ENCODE assay signal across 8 cellular contexts in the genomic region with DNA sequence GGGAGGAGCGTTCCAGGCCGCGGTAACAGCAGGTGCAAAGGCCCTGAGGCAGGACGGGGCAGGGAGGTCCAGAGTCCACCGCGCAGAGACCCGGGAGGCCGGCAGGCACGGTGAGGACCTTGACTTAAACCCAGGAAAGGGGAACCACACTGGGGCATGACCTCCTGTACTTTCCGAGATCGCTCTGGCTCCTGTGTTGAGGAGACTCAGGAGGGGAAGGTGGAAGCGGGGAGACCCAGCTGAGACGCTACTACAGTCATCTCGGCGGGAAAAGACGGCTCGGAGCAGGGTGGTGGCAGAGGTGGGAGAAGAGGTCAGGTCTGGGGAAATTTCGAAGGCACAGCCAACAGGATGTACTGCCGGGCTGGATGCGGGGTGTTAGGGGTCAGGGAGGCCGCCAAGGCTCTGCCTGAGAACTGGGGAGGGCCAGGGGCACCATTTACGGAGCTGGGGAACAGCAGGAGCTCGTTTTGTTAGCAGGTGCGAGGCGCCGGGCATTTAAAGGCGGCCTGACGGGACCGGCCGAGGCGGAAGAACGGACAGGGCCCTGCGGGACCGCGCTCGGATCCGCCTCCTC. TPM values are rescaled to one million over a fixed set of nuclear protein-coding genes. Genes with fewer than 3 reads are reported as not detected.
DNase-seq lines count a peak whose midpoint lies in the region; ATAC-seq, FAIRE-seq and TF ChIP-seq lines count a peak whose summit lies in the region.

No MANE protein-coding gene starts in this region.

- TF ChIP-seq EP300 in GM12878 (IDR thresholded peaks at IDR 0.05; ENCODE audit: borderline replicate concordance in 1 of 2, control insufficient read depth in 1 of 2, low read depth in 2 of 2, low read length in 2 of 2) = no peak

- no peak for FAIRE-seq in GM12878 (lab: Jason Lieb, UNC)

- intact Hi-C loops in GM12878 (cut with micrococcal nuclease; ENCODE audit: unreplicated experiment) = loop anchor here (10.0 kb wide), 1 partner anchor 121 kb away; no protein-coding TSS in a partner anchor
- intact Hi-C loops in vagina (cut with DNase I) = loop anchor here (10.0 kb wide), 1 partner anchor 411 kb away; no protein-coding TSS in a partner anchor

- DNase-seq in AG10803 (ENCODE audit: low read depth) (no peak), GM12878 (ENCODE audit: low read depth, low spot score) (no peak), memory B cell (ENCODE audit: low spot score in 2 of 2) (no peak), vagina (ENCODE audit: extremely low spot score in 2 of 2) (no peak), retina (no peak), KG1 (lab: John Stamatoyannopoulos, UW) (no peak)

- H3K9me3 Mint-ChIP-seq in memory B cell = no peaks in the 10 kb centered on the region

- peaks cover 13% of the 10 kb centered on the region for H3K4me1 Mint-ChIP-seq in memory B cell

- H3K27me3 Mint-ChIP-seq in memory B cell = peaks cover 17% of the 10 kb centered on the region

- H3K36me3 ChIP-seq in GM12878 (ENCODE audit: control insufficient read depth in 2 of 2, insufficient read depth in 2 of 2, low read length in 1 of 2) (no peaks in the 10 kb centered on the region), vagina (no peaks in the 10 kb centered on the region)

- no peak for TF ChIP-seq POLR2A in GM12878 (IDR thresholded peaks at IDR 0.05; ENCODE audit: low read depth, low read length)
- TF ChIP-seq POLR2A in vagina (IDR thresholded peaks at IDR 0.05) = no peak

- peak overlapping the region; percentile 93 for H3K27ac Mint-ChIP-seq in memory B cell

- no peaks in the 10 kb centered on the region for H3K36me3 Mint-ChIP-seq in memory B cell

- SMC1A ChIA-PET in GM12878 (lab: Charles Lee; ENCODE audit: uncharacterized antibody, unreplicated experiment) = interaction anchor here (1.1 to 1.2 kb wide), 2 partner anchors 38 to 118 kb away, joined by 3 read pairs; a partner anchor contains a TSS

- in situ Hi-C loops in GM12878 (cut with MboI) = no loop called here

- H3K4me3 ChIP-seq in AG10803 (ENCODE audit: low read length) = peak overlapping the region; percentile 78
- peak overlapping the region; percentile 64 for H3K4me3 ChIP-seq in GM12878
- H3K4me3 ChIP-seq in vagina = peak overlapping the region; percentile 73 to 90

- POLR2A ChIA-PET in GM12878 (lab: Charles Lee) = interaction anchor here (0.6 to 1.6 kb wide), 6 partner anchors 37 to 841 kb away, joined by 3 to 5 read pairs (median 3); a partner anchor contains a TSS

- H3K4me3 Mint-ChIP-seq in memory B cell = peak overlapping the region; percentile 94

- 32% methylated on average over 35 of the region's 37 CpGs for WGBS in GM12878 (ENCODE audit: insufficient coverage, insufficient replicate concordance, low lambda C conversion rate, missing lambda C conversion rate)

- peak overlapping the region; percentile 89 for H3K27ac ChIP-seq in GM12878 (ENCODE audit: control insufficient read depth, insufficient read depth)
- H3K27ac ChIP-seq in vagina = peak overlapping the region; percentile 93

- CTCF ChIA-PET in GM12878 (lab: Yijun Ruan, JAX) = interaction anchor here (0.8 to 1.5 kb wide), 2 partner anchors 28 to 121 kb away, joined by 3 read pairs; no protein-coding TSS in a partner anchor

- H4K20me1 ChIP-seq in GM12878 (ENCODE audit: control insufficient read depth, insufficient read depth) = no peaks in the 10 kb centered on the region

- BruUV-seq in GM12878 (replicated peaks; lab: Mats Ljungman, UMichigan) = TSS peak; percentile 90

- H3K4me1 ChIP-seq in GM12878 (ENCODE audit: control insufficient read depth, insufficient read depth, low read length) = peaks cover 8% of the 10 kb centered on the region
- H3K4me1 ChIP-seq in vagina = peaks cover 35% of the 10 kb centered on the region

- peaks cover 7% of the 10 kb centered on the region for H3K79me2 ChIP-seq in GM12878 (ENCODE audit: control insufficient read depth, insufficient read depth, low read length)

- H2AFZ ChIP-seq in GM12878 (ENCODE audit: control insufficient read depth, low read depth, low read length) = peak overlapping the region; percentile 55

- peak overlapping the region; percentile 100 for H3K4me2 ChIP-seq in GM12878 (ENCODE audit: control insufficient read depth, insufficient read depth)

- no peak for TF ChIP-seq RAD21 in GM12878 (IDR thresholded peaks at IDR 0.05; ENCODE audit: insufficient read depth, low read depth, low read length)

- RAD21 ChIA-PET in GM12878 (lab: Charles Lee; ENCODE audit: unreplicated experiment) = interaction anchor here (0.6 to 1.7 kb wide), 4 partner anchors 27 to 447 kb away, joined by 3 to 11 read pairs (median 4); no protein-coding TSS in a partner anchor

- H3K9me3 ChIP-seq in GM12878 (replicated peaks; ENCODE audit: control insufficient read depth, insufficient read depth, low read length) = no peaks in the 10 kb centered on the region
- no peaks in the 10 kb centered on the region for H3K9me3 ChIP-seq in vagina

- H3K27me3 ChIP-seq in GM12878 (replicated peaks in 1 of 2; ENCODE audit: control insufficient read depth in 2 of 2, insufficient read depth in 2 of 2, low read length in 1 of 2) = peaks cover 0 to 3% of the 10 kb centered on the region in 2 experiments; a peak in 1 of 4 replicates
- H3K27me3 ChIP-seq in vagina = no peaks in the 10 kb centered on the region

- TF ChIP-seq CTCF in AG10803 (conservative IDR thresholded peaks at IDR 0.05; ENCODE audit: low read length) = no peak
- no peak for TF ChIP-seq CTCF in GM12878 (IDR thresholded peaks at IDR 0.05 in 2 of 3, conservative IDR thresholded peaks at IDR 0.05 in 1 of 3; ENCODE audit: control insufficient read depth in 2 of 3, extremely low read depth in 1 of 3, insufficient read depth in 1 of 3, low read depth in 3 of 3, low read length in 3 of 3)
- TF ChIP-seq CTCF in vagina (IDR thresholded peaks at IDR 0.05) = no peak

- peak overlapping the region; percentile 99 for H3K9ac ChIP-seq in GM12878 (ENCODE audit: control insufficient read depth, insufficient read depth, low read length)

- peak; percentile 20 for ATAC-seq in HG03103 (IDR thresholded peaks at IDR 0.05; ENCODE audit: low read depth, unreplicated experiment)
- peak; percentile 32 for ATAC-seq in GM12878
- ATAC-seq in memory B cell (ENCODE audit: low read depth) = no peak
- no peak for ATAC-seq in HG02970 (IDR thresholded peaks at IDR 0.05; ENCODE audit: low FRiP score, unreplicated experiment)

TF ChIP-seq in GM12878, 131 proteins besides CTCF, POLR2A, EP300 and RAD21 (continues in another document):
- TF ChIP-seq FOXM1 (IDR thresholded peaks at IDR 0.05; ENCODE audit: low read depth, low read length) (no peak), RELA (IDR thresholded peaks at IDR 0.05; ENCODE audit: borderline replicate concordance, partially characterized antibody) (no peak), SUPT20H (IDR thresholded peaks at IDR 0.05; ENCODE audit: borderline replicate concordance, control insufficient read depth, low read depth, low read length) (no peak), NR2C1 (IDR thresholded peaks at IDR 0.05) (no peak)
- TF ChIP-seq, protein P1, sequence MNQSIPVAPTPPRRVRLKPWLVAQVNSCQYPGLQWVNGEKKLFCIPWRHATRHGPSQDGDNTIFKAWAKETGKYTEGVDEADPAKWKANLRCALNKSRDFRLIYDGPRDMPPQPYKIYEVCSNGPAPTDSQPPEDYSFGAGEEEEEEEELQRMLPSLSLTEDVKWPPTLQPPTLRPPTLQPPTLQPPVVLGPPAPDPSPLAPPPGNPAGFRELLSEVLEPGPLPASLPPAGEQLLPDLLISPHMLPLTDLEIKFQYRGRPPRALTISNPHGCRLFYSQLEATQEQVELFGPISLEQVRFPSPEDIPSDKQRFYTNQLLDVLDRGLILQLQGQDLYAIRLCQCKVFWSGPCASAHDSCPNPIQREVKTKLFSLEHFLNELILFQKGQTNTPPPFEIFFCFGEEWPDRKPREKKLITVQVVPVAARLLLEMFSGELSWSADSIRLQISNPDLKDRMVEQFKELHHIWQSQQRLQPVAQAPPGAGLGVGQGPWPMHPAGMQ (IDR thresholded peaks at IDR 0.05; ENCODE audit: borderline replicate concordance) = no peak

RNA-seq across cellular contexts. Expression of a gene that starts 22.3 kb away (rescaled TPM):
- not detected in 2 replicates for total RNA-seq in GM12878 (2013; cell fraction: nucleolus; rRNA removed)
- total RNA-seq in GM12878 (2014; rRNA removed) = not detected in 2 replicates
- total RNA-seq in GM12878 (2014; rRNA removed; fragmentation: Illumina TruSeq; extraction: Trizol) = not detected in 2 replicates
- 0.05 TPM in 1 of 2 replicates, not detected in the other for total RNA-seq in GM12878 (2021)
- polyA plus RNA-seq in GM12878 (2011; ENCODE audit: low read depth) = not detected
- polyA plus RNA-seq in GM12878 (2011; rRNA removed) = not detected in 2 replicates
- polyA plus RNA-seq in GM12878 (2011; cell fraction: cytosol; rRNA removed) = 0.01 and 0.02 TPM in 2 replicates
- 0.03 and 0.04 TPM in 2 replicates for polyA plus RNA-seq in GM12878 (2011; cell fraction: nucleus; rRNA removed)
- 0.08 TPM in 2 replicates for polyA plus RNA-seq in GM12878 (2012)
- polyA plus RNA-seq in GM12878 (2014; fragmentation: Illumina TruSeq; extraction: Trizol) = not detected in 2 replicates
- not detected for polyA plus RNA-seq in GM12878 (2014; fragmentation: Nextera tagmentation; extraction: Ambion mirVana)
- polyA plus RNA-seq in GM12878 (2014; rRNA removed) = not detected in 2 replicates
- polyA plus RNA-seq in GM12878 (2016; fragmentation: Nextera tagmentation; extraction: Ambion mirVana) = not detected
- polyA minus RNA-seq in GM12878 (2011; rRNA and poly(A)+ RNA removed) = not detected in 2 replicates
- polyA minus RNA-seq in GM12878 (2011; cell fraction: cytosol; rRNA and poly(A)+ RNA removed) = not detected in 2 replicates
- not detected in 2 replicates for polyA minus RNA-seq in GM12878 (2011; cell fraction: nucleus; rRNA and poly(A)+ RNA removed)
- total RNA-seq in vagina = 0.49 TPM

RNA-seq across cellular contexts. Expression of a gene that starts 39.1 kb away (rescaled TPM):
- 27.5 and 31.4 TPM in 2 replicates for total RNA-seq in GM12878 (2013; cell fraction: nucleolus; rRNA removed)
- 7.3 and 10.1 TPM in 2 replicates for total RNA-seq in GM12878 (2014; rRNA removed)
- 3.0 and 3.8 TPM in 2 replicates for total RNA-seq in GM12878 (2014; rRNA removed; fragmentation: Illumina TruSeq; extraction: Trizol)
- 10.7 and 11.9 TPM in 2 replicates for total RNA-seq in GM12878 (2021)
- 5.6 TPM for polyA plus RNA-seq in GM12878 (2011; ENCODE audit: low read depth)
- 5.0 and 6.6 TPM in 2 replicates for polyA plus RNA-seq in GM12878 (2011; rRNA removed)
- polyA plus RNA-seq in GM12878 (2011; cell fraction: cytosol; rRNA removed) = 9.0 and 10.5 TPM in 2 replicates
- 17.5 and 22.4 TPM in 2 replicates for polyA plus RNA-seq in GM12878 (2011; cell fraction: nucleus; rRNA removed)
- polyA plus RNA-seq in GM12878 (2012) = 10.7 and 11.6 TPM in 2 replicates
- polyA plus RNA-seq in GM12878 (2014; fragmentation: Illumina TruSeq; extraction: Trizol) = 1.6 and 3.1 TPM in 2 replicates
- polyA plus RNA-seq in GM12878 (2014; fragmentation: Nextera tagmentation; extraction: Ambion mirVana) = 1 to 10 TPM in 1 of 2 experiments, under 1 TPM in 1; 0.63 to 4.5 TPM
- 9.6 and 10.3 TPM in 2 replicates for polyA plus RNA-seq in GM12878 (2014; rRNA removed)
- polyA plus RNA-seq in GM12878 (2016; fragmentation: Nextera tagmentation; extraction: Ambion mirVana) = 10 to 100 TPM; 10.4 to 11.6 TPM
- 8.2 and 15.3 TPM in 2 replicates for polyA minus RNA-seq in GM12878 (2011; rRNA and poly(A)+ RNA removed)
- polyA minus RNA-seq in GM12878 (2011; cell fraction: cytosol; rRNA and poly(A)+ RNA removed) = 2.8 TPM in 2 replicates
- 8.0 and 17.9 TPM in 2 replicates for polyA minus RNA-seq in GM12878 (2011; cell fraction: nucleus; rRNA and poly(A)+ RNA removed)
- 11.8 TPM for total RNA-seq in vagina

Comparison
In these comparisons a context has a peak if more than half of its experiments do, and no peak if none do; other contexts are left out.
1. ATAC-seq: peak in HG03103 (single experiment) and GM12878 (single experiment); none in memory B cell (single experiment) and HG02970 (single experiment).
2. Peak in every context shown above with its lines, with median percentiles within 50 percentile points of each other: H3K4me3 ChIP-seq.